Comparison of ENCODE assay signal across 1 cellular context in genomic region chr1:167909691-167910180, GRCh38.
A peak's percentile ranks its signal among the peaks of the same experiment; 100 is the strongest.
TF ChIP-seq lines count a peak whose summit lies in the region.

No MANE protein-coding gene starts in this region.

TF ChIP-seq in K562, 482 proteins besides CTCF, POLR2A, EP300 and RAD21 (continued from another document):
- peak; percentile 49; the same call in 1 of the 2 replicates for TF ChIP-seq MYC (IDR thresholded peaks at IDR 0.05; ENCODE audit: low read depth, low read length)
- TF ChIP-seq MYC (CRISPR knock-in tag; IDR thresholded peaks at IDR 0.05; ENCODE audit: borderline replicate concordance, low read depth): no peak
- TF ChIP-seq ETV5 (CRISPR knock-in tag; IDR thresholded peaks at IDR 0.05; ENCODE audit: low read depth): no peak
- no peak for TF ChIP-seq NFIC (IDR thresholded peaks at IDR 0.05)
- TF ChIP-seq CBX3 (IDR thresholded peaks at IDR 0.05; ENCODE audit: borderline replicate concordance in 1 of 2, low read length in 2 of 2): peak in 1 of 2 experiments; percentile 98; a peak in 2 of 3 replicates
- TF ChIP-seq SNIP1 (IDR thresholded peaks at IDR 0.05; ENCODE audit: low read depth): no peak
- no peak for TF ChIP-seq KLF1 (tag; IDR thresholded peaks at IDR 0.05)
- TF ChIP-seq BHLHE40 (IDR thresholded peaks at IDR 0.05; ENCODE audit: low read length): 0 out of 2 replicates have a peak, but pooled peaks have one; percentile 16
- TF ChIP-seq NR3C1 (CRISPR knock-in tag; IDR thresholded peaks at IDR 0.05): no peak
- TF ChIP-seq CBX5 (IDR thresholded peaks at IDR 0.05; ENCODE audit: borderline replicate concordance, low read depth): peak; percentile 97
- TF ChIP-seq ZNF551 (CRISPR knock-in tag; IDR thresholded peaks at IDR 0.05): no peak
- no peak for TF ChIP-seq E2F3 (CRISPR knock-in tag; IDR thresholded peaks at IDR 0.05)
- peak; percentile 63; the same call in 1 of the 2 replicates for TF ChIP-seq SMARCE1 (IDR thresholded peaks at IDR 0.05)
